7 cellular contexts compared by ENCODE assay signal in genomic region chr5:22852807-22853670, GRCh38. TPM values are rescaled to one million over a fixed set of nuclear protein-coding genes. Genes with fewer than 3 reads are reported as not detected.
A peak's percentile ranks its signal among the peaks of the same experiment; 100 is the strongest.
DNase-seq lines count a peak whose midpoint lies in the region; ATAC-seq and TF ChIP-seq lines count a peak whose summit lies in the region.

CDH12 (minus strand) TSS chr5:22853344.

- no peak within 1 kb of the TSS for H3K27ac ChIP-seq in esophagus squamous epithelium

- 5 to 8% methylated on average over 31 of the region's 31 CpGs for WGBS in esophagus squamous epithelium, 2 donors

- no peak for TF ChIP-seq CTCF in esophagus squamous epithelium (IDR thresholded peaks at IDR 0.05)
- TF ChIP-seq CTCF in retinal pigment epithelial cell (conservative IDR thresholded peaks at IDR 0.05; ENCODE audit: low read depth, low read length) = peak; percentile 3

- no peak for TF ChIP-seq POLR2A in esophagus squamous epithelium (IDR thresholded peaks at IDR 0.05)

- H3K4me1 ChIP-seq in esophagus squamous epithelium = peaks cover 0 to 9% (median 2%) of the 10 kb centered on the region in 3 donors

- no peaks in the 10 kb centered on the region for H3K27me3 ChIP-seq in esophagus squamous epithelium

- no peaks in the 10 kb centered on the region for H3K9me3 ChIP-seq in esophagus squamous epithelium

- intact Hi-C loops in esophagus squamous epithelium (cut with DNase I) = no loop called here

- no peaks in the 10 kb centered on the region for H3K36me3 ChIP-seq in esophagus squamous epithelium

- H3K4me3 ChIP-seq in esophagus squamous epithelium = peak within 1 kb of the TSS; percentile 12 to 53 (median 26)
- H3K4me3 ChIP-seq in retinal pigment epithelial cell (ENCODE audit: low read length) = peak within 1 kb of the TSS; percentile 65

- ATAC-seq in GM18519 (IDR thresholded peaks at IDR 0.05; ENCODE audit: low FRiP score, unreplicated experiment) (peak; percentile 47), HG03442 (IDR thresholded peaks at IDR 0.05; ENCODE audit: unreplicated experiment) (peak; percentile 44), HG02588 (IDR thresholded peaks at IDR 0.05; ENCODE audit: unreplicated experiment) (no peak)

- DNase-seq in SHP77 (lab: John Stamatoyannopoulos, UW) (peak; percentile 84 to 91), esophagus squamous epithelium (lab: John Stamatoyannopoulos, UW) (no peak), retinal pigment epithelial cell (ENCODE audit: low read depth) (no peak)
- DNase-seq in activated CD4-positive, alpha-beta T cell treated with anti-CD3 and anti-CD28 coated beads for 4 hours = no peak

RNA-seq across cellular contexts. Expression of gene CDH12, which starts in this region (rescaled TPM):
- not detected for total RNA-seq in esophagus squamous epithelium

Comparison
In these comparisons a context has a peak if more than half of its experiments do, and no peak if none do; other contexts are left out.
1. DNase-seq: peak in SHP77 (2 of 2); none in esophagus squamous epithelium (single experiment), retinal pigment epithelial cell (single experiment) and activated CD4-positive, alpha-beta T cell treated with anti-CD3 and anti-CD28 coated beads for 4 hours (0 of 2).